Comparison of ENCODE assay signal across 14 cellular contexts in the genomic region with DNA sequence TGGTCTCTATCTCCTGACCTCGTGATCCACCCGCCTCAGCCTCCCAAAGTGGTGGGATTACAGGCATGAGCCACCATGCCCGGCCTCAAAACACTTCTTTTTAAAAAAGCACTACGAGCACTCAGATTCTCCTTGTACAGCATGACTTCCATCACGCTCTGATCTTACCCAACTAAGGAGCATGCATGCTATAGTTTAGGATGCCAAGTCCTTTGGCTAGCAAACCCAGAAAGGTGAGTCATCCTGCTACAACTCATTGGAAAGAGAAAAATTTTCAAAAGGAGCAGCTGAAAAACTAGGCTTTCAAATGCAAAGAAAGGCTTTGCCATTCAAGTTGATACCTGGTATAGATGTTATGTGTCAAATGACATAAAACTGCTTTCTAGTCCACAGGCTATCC.
DNase-seq lines count a peak whose midpoint lies in the region; ATAC-seq and TF ChIP-seq lines count a peak whose summit lies in the region.
"Had no signal": no experiment of that assay in that cellular context is flagged by ENCODE, and none has a peak within 500 bp of the region (broad histone marks: within the 10 kb centered on the region; RNA-seq: fewer than 3 reads in every experiment).

No MANE protein-coding gene starts in this region.

- no peak for TF ChIP-seq EP300 in transverse colon (IDR thresholded peaks at IDR 0.05; ENCODE audit: low read depth)

- no peaks in the 10 kb centered on the region for H3K27me3 ChIP-seq in transverse colon
- H3K27me3 ChIP-seq in effector memory CD4-positive, alpha-beta T cell (replicated peaks; ENCODE audit: control insufficient read depth, insufficient read depth, low read length, poor library complexity, severe bottlenecking) = no peaks in the 10 kb centered on the region

- peaks cover 0 to 4% of the 10 kb centered on the region in 2 donors for H3K9me3 ChIP-seq in transverse colon
- H3K9me3 ChIP-seq in effector memory CD4-positive, alpha-beta T cell (ENCODE audit: control insufficient read depth, low read length) = no peaks in the 10 kb centered on the region

- TF ChIP-seq POLR2A in transverse colon (IDR thresholded peaks at IDR 0.05) = no peak

- H3K36me3 ChIP-seq in transverse colon = no peaks in the 10 kb centered on the region
- H3K36me3 ChIP-seq in effector memory CD4-positive, alpha-beta T cell (ENCODE audit: control insufficient read depth, insufficient read depth, low read length) = no peaks in the 10 kb centered on the region

- DNase-seq in HCEC 1CT = peak; percentile 91
- DNase-seq in astrocyte of the hippocampus (ENCODE audit: low read depth, low spot score) = peak; percentile 91
- peak; percentile 55 for DNase-seq in glomerular visceral epithelial cell (ENCODE audit: extremely low spot score)
- DNase-seq in transverse colon = peak; percentile 9
- no peak for DNase-seq in RPMI8226
- DNase-seq in effector memory CD4-positive, alpha-beta T cell = no peak
- DNase-seq: activated CD4-positive, CD25-positive, alpha-beta regulatory T cell treated with anti-CD3 and anti-CD28 coated beads, Interleukin-2, amount 50 U/mL, for 72 hours; NCI-H510A treated with DMSO at 0.1 percent for 48 hours; stimulated activated CD4-positive, alpha-beta T cell treated with anti-CD3 and anti-CD28 coated beads, Interleukin-4, amount 100 ng/mL, for 24 hours had no signal

- peak overlapping the region in 3 of 4 donors; percentile 61 to 68 (median 63) for H3K27ac ChIP-seq in transverse colon
- H3K27ac ChIP-seq in effector memory CD4-positive, alpha-beta T cell (ENCODE audit: insufficient read depth, low read length, poor library complexity, severe bottlenecking) = no peak overlapping the region
- H3K27ac ChIP-seq: SK-N-MC had no signal

- no peak overlapping the region for H3K4me3 ChIP-seq in transverse colon
- no peak overlapping the region for H3K4me3 ChIP-seq in effector memory CD4-positive, alpha-beta T cell (ENCODE audit: insufficient read depth, low read depth, low read length, poor library complexity, severe bottlenecking)
- H3K4me3 ChIP-seq: lung, SK-N-MC had no signal

- 73% methylated on average over 5 of the region's 5 CpGs; no CpG with 5 or more reads in 1 of the 2 donors for WGBS in transverse colon (ENCODE audit: low coverage in 1 of 2), 2 donors

- in situ Hi-C loops in transverse colon (cut with MboI; ENCODE audit: low pct_ligation_motif_present in 1 of 4, low pct_unique_long_range_greater_than_20kb in 1 of 4, low sequenced_read_pairs in 3 of 4) = no loop called here

- intact Hi-C loops in transverse colon (cut with DNase I; ENCODE audit: low total_unique reads) = no loop called here

- H3K4me1 ChIP-seq in transverse colon = no peaks in the 10 kb centered on the region
- H3K4me1 ChIP-seq in effector memory CD4-positive, alpha-beta T cell (ENCODE audit: control insufficient read depth, insufficient read depth, low read length, poor library complexity, severe bottlenecking) = no peaks in the 10 kb centered on the region

- no peak for ATAC-seq in HG03457 (IDR thresholded peaks at IDR 0.05; ENCODE audit: unreplicated experiment)
- ATAC-seq in HG02763 (IDR thresholded peaks at IDR 0.05; ENCODE audit: unreplicated experiment) = no peak
- ATAC-seq: activated T-helper 17 cell treated with anti-CD3 and anti-CD28 coated beads, Interleukin-2, amount 50 U/mL, for 72 hours had no signal

- TF ChIP-seq CTCF in transverse colon (IDR thresholded peaks at IDR 0.05) = no peak

Comparison
In these comparisons a context has a peak if more than half of its experiments do, and no peak if none do; other contexts are left out.
1. DNase-seq: peak in HCEC 1CT (single experiment), astrocyte of the hippocampus (single experiment), glomerular visceral epithelial cell (single experiment) and transverse colon (single experiment); none in RPMI8226 (single experiment) and effector memory CD4-positive, alpha-beta T cell (0 of 3).